8 cellular contexts compared by ENCODE assay signal in genomic region chr19:45469132-45469834, GRCh38. TPM values are rescaled to one million over a fixed set of nuclear protein-coding genes. Genes with fewer than 3 reads are reported as not detected.
DNase-seq lines count a peak whose midpoint lies in the region; ATAC-seq and TF ChIP-seq lines count a peak whose summit lies in the region.

No MANE protein-coding gene starts in this region.

- H3K36me3 ChIP-seq in ACC112 (ENCODE audit: insufficient read depth, low read length): no peaks in the 10 kb centered on the region

- no peaks in the 10 kb centered on the region for H3K9me3 Mint-ChIP-seq in WTC11

- no peak overlapping the region for H2AFZ ChIP-seq in ACC112 (ENCODE audit: low read length, unreplicated experiment)

- H3K27ac Mint-ChIP-seq in WTC11: peak overlapping the region; percentile 96

- H3K27ac ChIP-seq in ACC112 (ENCODE audit: low read depth, low read length): peak overlapping the region; percentile 91

- DNase-seq in NCI-H2227 (lab: John Stamatoyannopoulos, UW; ENCODE audit: unreplicated experiment) (peak; percentile 93), WTC11 (ENCODE audit: low spot score) (peak; percentile 94), cardiac fibroblast (ENCODE audit: low read depth in 2 of 2) (peak; percentile 93 to 97), iris pigment epithelial cell (ENCODE audit: low read depth) (peak; percentile 95)
- DNase-seq in stimulated activated CD4-positive, alpha-beta T cell treated with anti-CD3 and anti-CD28 coated beads, Interleukin-12 subunit alpha, Interleukin-12 subunit beta, amount 100 ng/mL, for 24 hours (ENCODE audit: low read depth in 2 of 2): peak; percentile 87 to 90

- no peaks in the 10 kb centered on the region for H3K79me2 ChIP-seq in ACC112 (ENCODE audit: control insufficient read depth, insufficient read depth, low read length, unreplicated experiment)

- CTCF ChIA-PET in WTC11 (lab: Charles Lee): interaction anchor here (0.6 to 5.0 kb wide), 10 partner anchors 10 to 748 kb away, joined by 3 to 105 read pairs (median 6); no protein-coding TSS in a partner anchor

- H3K4me3 Mint-ChIP-seq in WTC11: peak overlapping the region; percentile 87

- H3K4me3 ChIP-seq in ACC112 (ENCODE audit: low read depth, low read length): peak overlapping the region; percentile 79
- peak overlapping the region; percentile 69 to 81 for H3K4me3 ChIP-seq in cardiac fibroblast (replicated peaks in 1 of 2; ENCODE audit: low read depth in 2 of 2, low read length in 2 of 2)

- no peaks in the 10 kb centered on the region for H3K4me1 ChIP-seq in ACC112 (ENCODE audit: control insufficient read depth, insufficient read depth, low read length, unreplicated experiment)

- peaks cover 81% of the 10 kb centered on the region for H3K27me3 Mint-ChIP-seq in WTC11 (ENCODE audit: low read depth)

- H3K27me3 ChIP-seq in ACC112 (ENCODE audit: insufficient read depth, low read length): no peaks in the 10 kb centered on the region

- peak; percentile 61 for ATAC-seq in GM18907 (IDR thresholded peaks at IDR 0.05; ENCODE audit: unreplicated experiment)
- peak; percentile 54 for ATAC-seq in HG03139 (IDR thresholded peaks at IDR 0.05; ENCODE audit: unreplicated experiment)
- peak; percentile 75 for ATAC-seq in WTC11

- POLR2A ChIA-PET in WTC11 (lab: Charles Lee): interaction anchor here (0.5 to 2.6 kb wide), 9 partner anchors 9 to 223 kb away, joined by 3 to 12 read pairs (median 4); partner anchors contain the start of gene QPCTL

- peaks cover 32% of the 10 kb centered on the region for H3K4me1 Mint-ChIP-seq in WTC11

- TF ChIP-seq CTCF in WTC11 (IDR thresholded peaks at IDR 0.05) (no peak), cardiac fibroblast (IDR thresholded peaks at IDR 0.05; ENCODE audit: low read depth, low read length) (no peak)

- H3K36me3 Mint-ChIP-seq in WTC11: no peaks in the 10 kb centered on the region

TF ChIP-seq in WTC11, 78 proteins besides CTCF, POLR2A, EP300 and RAD21 (continues in another document):
- TF ChIP-seq USF1 (CRISPR knock-in tag; IDR thresholded peaks at IDR 0.05) (peak; percentile 32; the same call in 1 of the 2 replicates), GRHL2 (CRISPR knock-in tag; IDR thresholded peaks at IDR 0.05; ENCODE audit: insufficient replicate concordance, severe bottlenecking) (no peak), CREM (CRISPR knock-in tag; IDR thresholded peaks at IDR 0.05) (peak; percentile 83; the same call in 1 of the 2 replicates), GABPB1 (CRISPR knock-in tag; IDR thresholded peaks at IDR 0.05) (no peak), ATF2 (CRISPR knock-in tag; IDR thresholded peaks at IDR 0.05; ENCODE audit: borderline replicate concordance, low read depth) (no peak), ZBTB21 (CRISPR knock-in tag; IDR thresholded peaks at IDR 0.05; ENCODE audit: borderline replicate concordance) (peak; percentile 83; the same call in 1 of the 2 replicates), NR3C1 (CRISPR knock-in tag; conservative IDR thresholded peaks at IDR 0.05; ENCODE audit: low read depth) (no peak), ZBTB43 (CRISPR knock-in tag; IDR thresholded peaks at IDR 0.05) (no peak), TP53 (CRISPR knock-in tag; IDR thresholded peaks at IDR 0.05) (no peak), ZNF219 (CRISPR knock-in tag; IDR thresholded peaks at IDR 0.05; ENCODE audit: borderline replicate concordance) (no peak), PRDM15 (CRISPR knock-in tag; IDR thresholded peaks at IDR 0.05) (no peak), MAX (CRISPR knock-in tag; IDR thresholded peaks at IDR 0.05) (peak; percentile 57; the same call in 1 of the 2 replicates), CBFB (CRISPR knock-in tag; IDR thresholded peaks at IDR 0.05; ENCODE audit: low read depth) (no peak), GTF2I (CRISPR knock-in tag; conservative IDR thresholded peaks at IDR 0.05) (no peak), RORB (CRISPR knock-in tag; IDR thresholded peaks at IDR 0.05) (no peak), PRRX2 (CRISPR knock-in tag; IDR thresholded peaks at IDR 0.05) (no peak), SP1 (CRISPR knock-in tag; conservative IDR thresholded peaks at IDR 0.05) (peak; percentile 86), ZNF281 (CRISPR knock-in tag; IDR thresholded peaks at IDR 0.05) (no peak), SOX15 (CRISPR knock-in tag; IDR thresholded peaks at IDR 0.05) (no peak), ZNF416 (CRISPR knock-in tag; IDR thresholded peaks at IDR 0.05) (peak; percentile 59; the same call in 1 of the 2 replicates)

RNA-seq across cellular contexts. Expression of gene FOSB, which starts 1.5 kb away (rescaled TPM):
- 2.3 to 7.2 TPM (median 5.4 TPM) in 3 replicates for total RNA-seq in WTC11 (2021)

RNA-seq across cellular contexts. Expression of gene RTN2, which starts 27.6 kb away (rescaled TPM):
- total RNA-seq in WTC11 (2021): 25.1 to 27.8 TPM (median 27.4 TPM) in 3 replicates

RNA-seq across cellular contexts. Expression of gene PPM1N, which starts 29.0 kb away (rescaled TPM):
- total RNA-seq in WTC11 (2021): 10.3 to 15.1 TPM (median 14.2 TPM) in 3 replicates

RNA-seq across cellular contexts. Expression of gene VASP, which starts 38.0 kb away (rescaled TPM):
- 143 to 146 TPM (median 144 TPM) in 3 replicates for total RNA-seq in WTC11 (2021)

RNA-seq across cellular contexts. Expression of gene ERCC1, which starts 45.6 kb away (rescaled TPM):
- total RNA-seq in WTC11 (2021): 43.7 to 60.6 TPM (median 60.1 TPM) in 3 replicates

Comparison
In these comparisons a context has a peak if more than half of its experiments do, and no peak if none do; other contexts are left out.
1. Peak in every context shown above with its lines: DNase-seq, ATAC-seq, H3K4me3 ChIP-seq and H3K27ac ChIP-seq.